Comparison of ENCODE assay signal across 10 cellular contexts in genomic region chr4:29081230-29081955, GRCh38.
DNase-seq lines count a peak whose midpoint lies in the region; ATAC-seq and TF ChIP-seq lines count a peak whose summit lies in the region.
"Had no signal": no experiment of that assay in that cellular context is flagged by ENCODE, and none has a peak within 500 bp of the region (broad histone marks: within the 10 kb centered on the region; RNA-seq: fewer than 3 reads in every experiment).

No MANE protein-coding gene starts in this region.

- intact Hi-C loops in body of pancreas (cut with DNase I): no loop called here

- H3K9me3 ChIP-seq in body of pancreas: no peaks in the 10 kb centered on the region

- H3K4me3 ChIP-seq in body of pancreas: no peak overlapping the region

- no peak overlapping the region for H3K27ac Mint-ChIP-seq in mesothelial cell of epicardium
- H3K27ac Mint-ChIP-seq: activated CD8-positive, alpha-beta T cell treated with anti-CD3 and anti-CD28 coated beads, Interleukin-2, amount 10 ng/mL, durations not matched to agents 7 days and 5 days had no signal

- no peak overlapping the region for H3K4me3 Mint-ChIP-seq in mesothelial cell of epicardium
- H3K4me3 Mint-ChIP-seq: activated CD8-positive, alpha-beta T cell treated with anti-CD3 and anti-CD28 coated beads, Interleukin-2, amount 10 ng/mL, durations not matched to agents 7 days and 5 days had no signal

- H3K36me3 ChIP-seq in body of pancreas (replicated peaks in 1 of 2; ENCODE audit: insufficient read depth in 1 of 2, low read depth in 2 of 2): no peaks in the 10 kb centered on the region

- no peaks in the 10 kb centered on the region for H3K4me1 Mint-ChIP-seq in mesothelial cell of epicardium

- DNase-seq in H4 (ENCODE audit: low spot score) (peak; percentile 16), NCI-H2029 (lab: John Stamatoyannopoulos, UW) (peak; percentile 1), body of pancreas (no peak), mesothelial cell of epicardium (ENCODE audit: low spot score in 2 of 2, unreplicated experiment in 2 of 2) (no peak), iPS-NIHi11 (ENCODE audit: low spot score) (no peak), kidney tubule cell (ENCODE audit: low spot score) (no peak), hepatic stellate cell (ENCODE audit: low spot score) (no peak)
- DNase-seq: activated CD8-positive, alpha-beta T cell treated with anti-CD3 and anti-CD28 coated beads, Interleukin-2, amount 10 ng/mL, durations not matched to agents 7 days and 5 days; GDM1 had no signal

- no peaks in the 10 kb centered on the region for H3K36me3 Mint-ChIP-seq in mesothelial cell of epicardium

- no peaks in the 10 kb centered on the region for H3K9me3 Mint-ChIP-seq in mesothelial cell of epicardium

- no peaks in the 10 kb centered on the region for H3K4me1 ChIP-seq in body of pancreas

- no peak for TF ChIP-seq POLR2A in body of pancreas (IDR thresholded peaks at IDR 0.05)

- H3K27me3 Mint-ChIP-seq in mesothelial cell of epicardium (ENCODE audit: low read depth): no peaks in the 10 kb centered on the region

- no peak for ATAC-seq in body of pancreas
- ATAC-seq in GM21381 (IDR thresholded peaks at IDR 0.05; ENCODE audit: unreplicated experiment): no peak
- ATAC-seq: activated CD8-positive, alpha-beta T cell treated with anti-CD3 and anti-CD28 coated beads, Interleukin-2, amount 10 ng/mL, durations not matched to agents 7 days and 5 days had no signal

- H3K27me3 ChIP-seq in body of pancreas: no peaks in the 10 kb centered on the region

- WGBS in body of pancreas, 2 donors: 32 to 35% methylated on average over 5 of the region's 5 CpGs

- TF ChIP-seq CTCF in body of pancreas (IDR thresholded peaks at IDR 0.05) (peak in 4 of 7 experiments; percentile 21 to 32 (median 24)), mesothelial cell of epicardium (IDR thresholded peaks at IDR 0.05; ENCODE audit: unreplicated experiment) (peak; percentile 27)

- no peak overlapping the region for H3K27ac ChIP-seq in body of pancreas

Comparison
In these comparisons a context has a peak if more than half of its experiments do, and no peak if none do; other contexts are left out.
1. DNase-seq: peak in H4 (single experiment) and NCI-H2029 (single experiment); none in body of pancreas (0 of 4), mesothelial cell of epicardium (0 of 2), iPS-NIHi11 (single experiment), kidney tubule cell (single experiment) and hepatic stellate cell (single experiment).